ENCODE assay signal across 17 cellular contexts in the genomic region with DNA sequence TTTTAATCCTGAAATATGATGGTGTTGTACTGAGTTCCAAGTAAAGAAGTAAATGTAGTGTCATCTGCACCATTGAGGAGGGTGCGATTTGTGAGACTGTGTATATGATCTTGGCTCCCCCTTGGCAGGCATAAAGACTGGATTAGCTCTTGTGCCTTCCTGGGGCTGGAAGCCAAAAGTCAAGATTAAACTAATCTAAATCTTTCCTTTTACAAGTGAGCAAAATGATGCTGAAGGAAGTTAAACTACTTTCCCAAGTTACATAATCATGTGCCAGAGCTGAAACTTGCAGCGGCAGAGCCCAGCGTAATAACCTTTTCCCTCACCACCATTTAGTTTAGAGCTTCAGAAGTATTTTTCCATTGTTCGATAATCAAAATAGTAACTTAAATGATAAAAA.
A peak's percentile ranks its signal among the peaks of the same experiment; 100 is the strongest.
DNase-seq lines count a peak whose midpoint lies in the region; ATAC-seq and TF ChIP-seq lines count a peak whose summit lies in the region.
"Had no signal": no experiment of that assay in that cellular context is flagged by ENCODE, and none has a peak within 500 bp of the region (broad histone marks: within the 10 kb centered on the region; RNA-seq: fewer than 3 reads in every experiment).

No MANE protein-coding gene starts in this region.

- H3K36me3 ChIP-seq in HEK293 (ENCODE audit: control insufficient read depth in 2 of 2, insufficient read depth in 1 of 2, low read length in 2 of 2) (no peaks in the 10 kb centered on the region), WERI-Rb-1 (no peaks in the 10 kb centered on the region), sigmoid colon (no peaks in the 10 kb centered on the region)

- CTCF ChIA-PET in HEK293 (lab: Yijun Ruan, JAX), result interaction anchor here (1.4 kb wide), 1 partner anchor 16 kb away, joined by 4 read pairs; no protein-coding TSS in a partner anchor

- 88 to 93% methylated on average over 4 of the region's 4 CpGs for WGBS in sigmoid colon, 2 donors

- H3K4me3 ChIP-seq in HEK293 (ENCODE audit: low read depth, low read length), result no peak overlapping the region
- no peak overlapping the region for H3K4me3 ChIP-seq in WERI-Rb-1 (ENCODE audit: low read depth, low read length)
- H3K4me3 ChIP-seq in sigmoid colon, result no peak overlapping the region

- POLR2A ChIA-PET in HEK293 (lab: Yijun Ruan, JAX), result no interaction called here

- no peak for TF ChIP-seq EP300 in sigmoid colon (IDR thresholded peaks at IDR 0.05)

- H3K9me3 ChIP-seq in HEK293 (ENCODE audit: control insufficient read depth, insufficient read depth, low read depth, low read length) (no peaks in the 10 kb centered on the region), WERI-Rb-1 (ENCODE audit: severe bottlenecking) (peaks cover 2% of the 10 kb centered on the region), sigmoid colon (no peaks in the 10 kb centered on the region)
- H3K9me3 ChIP-seq: Caco-2 had no signal

- intact Hi-C loops in sigmoid colon (cut with DNase I), result no loop called here

- no peaks in the 10 kb centered on the region for H3K27me3 ChIP-seq in WERI-Rb-1 (ENCODE audit: insufficient read depth, low read depth, severe bottlenecking)
- no peaks in the 10 kb centered on the region for H3K27me3 ChIP-seq in sigmoid colon

- peaks cover 6% of the 10 kb centered on the region for H3K36me3 Mint-ChIP-seq in nephron progenitor cell (ENCODE audit: low read depth)

- DNase-seq in WERI-Rb-1 (peak; percentile 36), nephron progenitor cell (no peak), superior temporal gyrus (ENCODE audit: extremely low spot score) (peak; percentile 37), NCI-H2029 (lab: John Stamatoyannopoulos, UW) (no peak), sigmoid colon (no peak)
- DNase-seq: AML-193; Caco-2; CD4-positive, alpha-beta T cell; DMS153; DMS79; GDM1; GOT3; H7 had no signal

- no peaks in the 10 kb centered on the region for H3K27me3 Mint-ChIP-seq in nephron progenitor cell (ENCODE audit: low read depth, poor library complexity)

- no peak for TF ChIP-seq CTCF in HEK293 (tag by site-specific recombination; IDR thresholded peaks at IDR 0.05)
- no peak for TF ChIP-seq CTCF in WERI-Rb-1 (IDR thresholded peaks at IDR 0.05; ENCODE audit: low read depth, low read length)
- no peak for TF ChIP-seq CTCF in nephron progenitor cell (IDR thresholded peaks at IDR 0.05)
- no peak for TF ChIP-seq CTCF in sigmoid colon (IDR thresholded peaks at IDR 0.05)

- ATAC-seq in GM21360 (IDR thresholded peaks at IDR 0.05; ENCODE audit: unreplicated experiment), result no peak
- ATAC-seq: HCT116 had no signal

- no peaks in the 10 kb centered on the region for H3K4me1 Mint-ChIP-seq in nephron progenitor cell

- H3K27ac ChIP-seq in HEK293 (ENCODE audit: extremely low read depth, low read depth, low read length) (no peak overlapping the region), WERI-Rb-1 (no peak overlapping the region), sigmoid colon (no peak overlapping the region)
- H3K27ac ChIP-seq: C4-2B had no signal

- peaks cover 10% of the 10 kb centered on the region for H3K9me3 Mint-ChIP-seq in nephron progenitor cell

- no peaks in the 10 kb centered on the region for H3K4me1 ChIP-seq in HEK293 (ENCODE audit: control insufficient read depth, insufficient read depth, low read length)
- H3K4me1 ChIP-seq in sigmoid colon, result no peaks in the 10 kb centered on the region
- H3K4me1 ChIP-seq: Caco-2 had no signal

- peak overlapping the region; percentile 71 for H3K27ac Mint-ChIP-seq in nephron progenitor cell
- H3K27ac Mint-ChIP-seq: CD4-positive, alpha-beta T cell had no signal

- H3K4me3 Mint-ChIP-seq in nephron progenitor cell, result no peak overlapping the region
- H3K4me3 Mint-ChIP-seq: CD4-positive, alpha-beta T cell had no signal

- no peak for TF ChIP-seq POLR2A in sigmoid colon (IDR thresholded peaks at IDR 0.05)

TF ChIP-seq in HEK293, 187 proteins besides CTCF, POLR2A, EP300 and RAD21:
- TF ChIP-seq, protein P1, sequence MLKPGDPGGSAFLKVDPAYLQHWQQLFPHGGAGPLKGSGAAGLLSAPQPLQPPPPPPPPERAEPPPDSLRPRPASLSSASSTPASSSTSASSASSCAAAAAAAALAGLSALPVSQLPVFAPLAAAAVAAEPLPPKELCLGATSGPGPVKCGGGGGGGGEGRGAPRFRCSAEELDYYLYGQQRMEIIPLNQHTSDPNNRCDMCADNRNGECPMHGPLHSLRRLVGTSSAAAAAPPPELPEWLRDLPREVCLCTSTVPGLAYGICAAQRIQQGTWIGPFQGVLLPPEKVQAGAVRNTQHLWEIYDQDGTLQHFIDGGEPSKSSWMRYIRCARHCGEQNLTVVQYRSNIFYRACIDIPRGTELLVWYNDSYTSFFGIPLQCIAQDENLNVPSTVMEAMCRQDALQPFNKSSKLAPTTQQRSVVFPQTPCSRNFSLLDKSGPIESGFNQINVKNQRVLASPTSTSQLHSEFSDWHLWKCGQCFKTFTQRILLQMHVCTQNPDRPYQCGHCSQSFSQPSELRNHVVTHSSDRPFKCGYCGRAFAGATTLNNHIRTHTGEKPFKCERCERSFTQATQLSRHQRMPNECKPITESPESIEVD (tag by site-specific recombination; IDR thresholded peaks at IDR 0.05), result peak; percentile 62
- TF ChIP-seq ZBTB1 (tag by site-specific recombination; IDR thresholded peaks at IDR 0.05), result no peak

Comparison
In these comparisons a context has a peak if more than half of its experiments do, and no peak if none do; other contexts are left out.
1. DNase-seq: peak in WERI-Rb-1 (single experiment) and superior temporal gyrus (single experiment); none in nephron progenitor cell (single experiment), NCI-H2029 (single experiment) and sigmoid colon (single experiment).